10 cellular contexts compared by ENCODE assay signal in the genomic region with DNA sequence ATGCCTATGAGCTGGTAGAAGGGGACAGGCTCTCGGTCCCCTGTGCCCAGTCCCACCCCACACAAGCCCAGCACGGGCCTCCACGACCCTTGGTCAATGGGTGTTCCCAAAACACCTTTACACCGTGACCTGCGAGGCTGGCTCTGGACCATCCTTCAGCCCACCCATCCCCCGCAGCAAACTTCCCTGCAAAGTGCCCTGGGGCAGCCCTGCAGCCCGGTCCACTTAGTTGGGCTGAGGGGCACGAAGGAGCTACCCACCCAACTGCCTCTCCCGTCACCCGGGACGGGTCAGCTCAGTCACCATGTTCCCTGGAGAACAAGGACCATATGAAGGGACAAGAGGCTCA. TPM values are rescaled to one million over a fixed set of nuclear protein-coding genes. Genes with fewer than 3 reads are reported as not detected.
A peak's percentile ranks its signal among the peaks of the same experiment; 100 is the strongest.
DNase-seq lines count a peak whose midpoint lies in the region; ATAC-seq and TF ChIP-seq lines count a peak whose summit lies in the region.
"Had no signal": no experiment of that assay in that cellular context is flagged by ENCODE, and none has a peak within 500 bp of the region (broad histone marks: within the 10 kb centered on the region; RNA-seq: fewer than 3 reads in every experiment).

No MANE protein-coding gene starts in this region.

- H3K9ac ChIP-seq in trophoblast cell (ENCODE audit: low read length) = no peak overlapping the region

- H3K9me3 ChIP-seq in CD4-positive, alpha-beta T cell (ENCODE audit: control insufficient read depth, low read length) = no peaks in the 10 kb centered on the region
- H3K9me3 ChIP-seq in cardiac muscle cell (ENCODE audit: low read depth) (no peaks in the 10 kb centered on the region), trophoblast cell (ENCODE audit: insufficient read depth, low read depth, low read length) (peaks cover 3% of the 10 kb centered on the region)
- H3K9me3 ChIP-seq: suprapubic skin had no signal

- H3K4me3 Mint-ChIP-seq in CD4-positive, alpha-beta T cell = peak overlapping the region; percentile 65
- H3K4me3 Mint-ChIP-seq in activated CD4-positive, alpha-beta memory T cell treated with anti-CD3 and anti-CD28 coated beads, Interleukin-2, amount 10 ng/mL, durations not matched to agents 7 days and 5 days = peak overlapping the region; percentile 51

- DNase-seq in CD4-positive, alpha-beta T cell = no peak
- DNase-seq in activated CD4-positive, alpha-beta memory T cell treated with anti-CD3 and anti-CD28 coated beads, Interleukin-2, amount 10 ng/mL, durations not matched to agents 7 days and 5 days = no peak
- no peak for DNase-seq in cardiac muscle cell (ENCODE audit: low read depth in 1 of 2, low spot score in 1 of 2)
- DNase-seq in trophoblast cell = no peak
- DNase-seq in left lobe of liver (ENCODE audit: low spot score) = no peak
- DNase-seq in activated CD4-positive, CD25-positive, alpha-beta regulatory T cell (lab: John Stamatoyannopoulos, UW) = no peak
- DNase-seq: NCI-H526 had no signal

- H3K4me3 ChIP-seq in cardiac muscle cell = no peak overlapping the region
- H3K4me3 ChIP-seq in trophoblast cell (ENCODE audit: low read depth, low read length) = no peak overlapping the region
- H3K4me3 ChIP-seq: suprapubic skin had no signal

- H3K36me3 ChIP-seq in cardiac muscle cell (peaks cover 58% of the 10 kb centered on the region), trophoblast cell (ENCODE audit: control insufficient read depth in 1 of 2, insufficient read depth in 2 of 2, low read length in 2 of 2) (peaks cover 95 to 98% of the 10 kb centered on the region in 2 experiments)

- H3K23ac ChIP-seq in trophoblast cell (ENCODE audit: low read length) = no peak overlapping the region

- ATAC-seq in CD4-positive, alpha-beta T cell (ENCODE audit: poor library complexity) = no peak
- no peak for ATAC-seq in HG03025 (IDR thresholded peaks at IDR 0.05; ENCODE audit: low FRiP score, unreplicated experiment)
- no peak for ATAC-seq in left lobe of liver
- no peak for ATAC-seq in HG02588 (IDR thresholded peaks at IDR 0.05; ENCODE audit: unreplicated experiment)

- H2BK120ac ChIP-seq in trophoblast cell (ENCODE audit: insufficient read depth, low read length, poor library complexity) = no peak overlapping the region

- no CpG with 5 or more reads among the region's 11 CpGs for WGBS in trophoblast cell (ENCODE audit: extremely low coverage, insufficient coverage, insufficient read length)

- intact Hi-C loops in CD4-positive, alpha-beta T cell (cut with DNase I, micrococcal nuclease) = no loop called here

- peak overlapping the region; percentile 8 for H4K8ac ChIP-seq in trophoblast cell (ENCODE audit: low read depth, low read length)

- H2BK12ac ChIP-seq in trophoblast cell (ENCODE audit: low read length) = no peak overlapping the region

- no peaks in the 10 kb centered on the region for H3K27me3 ChIP-seq in CD4-positive, alpha-beta T cell (ENCODE audit: control insufficient read depth, insufficient read depth, low read length)
- H3K27me3 ChIP-seq in cardiac muscle cell (no peaks in the 10 kb centered on the region), trophoblast cell (ENCODE audit: insufficient read depth, low read length) (no peaks in the 10 kb centered on the region)
- H3K27me3 ChIP-seq: suprapubic skin had no signal

- H3K4me1 ChIP-seq in cardiac muscle cell (ENCODE audit: low read depth) (peaks cover 56% of the 10 kb centered on the region), trophoblast cell (ENCODE audit: control insufficient read depth in 1 of 2, insufficient read depth in 2 of 2, low read length in 2 of 2) (peaks cover 30 to 42% of the 10 kb centered on the region in 2 experiments)

- H3K9me3 Mint-ChIP-seq in CD4-positive, alpha-beta T cell = no peaks in the 10 kb centered on the region
- no peaks in the 10 kb centered on the region for H3K9me3 Mint-ChIP-seq in activated CD4-positive, alpha-beta memory T cell treated with anti-CD3 and anti-CD28 coated beads, Interleukin-2, amount 10 ng/mL, durations not matched to agents 7 days and 5 days

- peak overlapping the region; percentile 41 for H3K4ac ChIP-seq in trophoblast cell (ENCODE audit: low read depth, low read length)

- H3K79me1 ChIP-seq in trophoblast cell (ENCODE audit: low read length) = peaks cover 6% of the 10 kb centered on the region

- peak overlapping the region; percentile 20 for H2AFZ ChIP-seq in trophoblast cell (ENCODE audit: insufficient read depth, low read length, poor library complexity)

- H3K14ac ChIP-seq in trophoblast cell (ENCODE audit: low read length) = peak overlapping the region; percentile 16

- peak overlapping the region; percentile 4 for H2BK5ac ChIP-seq in trophoblast cell (ENCODE audit: low read depth, low read length, poor library complexity)

- H3K4me1 Mint-ChIP-seq in CD4-positive, alpha-beta T cell (ENCODE audit: low read depth) = peaks cover 73% of the 10 kb centered on the region
- H3K4me1 Mint-ChIP-seq in activated CD4-positive, alpha-beta memory T cell treated with anti-CD3 and anti-CD28 coated beads, Interleukin-2, amount 10 ng/mL, durations not matched to agents 7 days and 5 days = peaks cover 76% of the 10 kb centered on the region

- H4K12ac ChIP-seq in trophoblast cell (ENCODE audit: low read depth, low read length) = no peak overlapping the region

- H3K36me3 Mint-ChIP-seq in CD4-positive, alpha-beta T cell (ENCODE audit: low read depth) = peaks cover 98% of the 10 kb centered on the region
- peaks cover 91% of the 10 kb centered on the region for H3K36me3 Mint-ChIP-seq in activated CD4-positive, alpha-beta memory T cell treated with anti-CD3 and anti-CD28 coated beads, Interleukin-2, amount 10 ng/mL, durations not matched to agents 7 days and 5 days (ENCODE audit: low read depth)

- POLR2A ChIA-PET in CD4-positive, alpha-beta T cell (lab: Charles Lee) = interaction anchor here (0.8 to 7.6 kb wide), 4 partner anchors 14 to 29 kb away, joined by 3 to 126 read pairs (median 32); a partner anchor contains a TSS
- POLR2A ChIA-PET in activated CD4-positive, alpha-beta memory T cell treated with anti-CD3 and anti-CD28 coated beads, Interleukin-2, amount 10 ng/mL, durations not matched to agents 7 days and 5 days (lab: Charles Lee) = interaction anchor here (0.7 to 23.4 kb wide), 4 partner anchors 9 to 88 kb away, joined by 3 to 503 read pairs (median 4); a partner anchor contains a TSS

- no peak overlapping the region for H3K4me2 ChIP-seq in trophoblast cell (ENCODE audit: low read length)

- peak overlapping the region; percentile 51 for H3K27ac ChIP-seq in CD4-positive, alpha-beta T cell (ENCODE audit: low read depth, low read length)
- H3K27ac ChIP-seq in cardiac muscle cell (peak overlapping the region; percentile 97), trophoblast cell (ENCODE audit: low read depth, low read length) (peak overlapping the region; percentile 54)

- CTCF ChIA-PET in CD4-positive, alpha-beta T cell (lab: Charles Lee) = interaction anchor here (1.6 kb wide), 1 partner anchor 24 kb away, joined by 6 read pairs; a partner anchor contains a TSS
- CTCF ChIA-PET in activated CD4-positive, alpha-beta memory T cell treated with anti-CD3 and anti-CD28 coated beads, Interleukin-2, amount 10 ng/mL, durations not matched to agents 7 days and 5 days (lab: Charles Lee) = interaction anchor here (0.9 to 1.3 kb wide), 2 partner anchors 31 to 86 kb away, joined by 3 read pairs; no protein-coding TSS in a partner anchor

- no peaks in the 10 kb centered on the region for H3K27me3 Mint-ChIP-seq in CD4-positive, alpha-beta T cell
- H3K27me3 Mint-ChIP-seq in activated CD4-positive, alpha-beta memory T cell treated with anti-CD3 and anti-CD28 coated beads, Interleukin-2, amount 10 ng/mL, durations not matched to agents 7 days and 5 days = no peaks in the 10 kb centered on the region

- TF ChIP-seq CTCF in CD4-positive, alpha-beta T cell (IDR thresholded peaks at IDR 0.05) = no peak
- no peak for TF ChIP-seq CTCF in cardiac muscle cell (IDR thresholded peaks at IDR 0.05; ENCODE audit: low read depth, low read length)

- H3K79me2 ChIP-seq in trophoblast cell (ENCODE audit: control insufficient read depth, insufficient read depth, low read length, poor library complexity) = peaks cover 29% of the 10 kb centered on the region

- H2AK5ac ChIP-seq in trophoblast cell (ENCODE audit: low read length) = no peak overlapping the region

- peak overlapping the region; percentile 99 for H3K27ac Mint-ChIP-seq in CD4-positive, alpha-beta T cell
- H3K27ac Mint-ChIP-seq in activated CD4-positive, alpha-beta memory T cell treated with anti-CD3 and anti-CD28 coated beads, Interleukin-2, amount 10 ng/mL, durations not matched to agents 7 days and 5 days = peak overlapping the region; percentile 95

- peak overlapping the region; percentile 64 for H3K18ac ChIP-seq in trophoblast cell (ENCODE audit: low read length)

- peak overlapping the region; percentile 10 for H4K91ac ChIP-seq in trophoblast cell (ENCODE audit: low read depth, low read length)

RNA-seq across cellular contexts. Expression of a gene that starts 23.4 kb away (rescaled TPM):
- total RNA-seq in CD4-positive, alpha-beta T cell = 100 to 1,000 TPM; 197 to 198 TPM
- total RNA-seq in activated CD4-positive, alpha-beta memory T cell treated with anti-CD3 and anti-CD28 coated beads, Interleukin-2, amount 10 ng/mL, durations not matched to agents 7 days and 5 days = 100 to 1,000 TPM; 463 to 465 TPM
- total RNA-seq in cardiac muscle cell (198 and 258 TPM in 2 replicates), left lobe of liver (69.5 TPM)
- polyA plus RNA-seq in cardiac muscle cell = 276 and 347 TPM in 2 replicates
- 349 and 360 TPM in 2 replicates for polyA plus RNA-seq in trophoblast cell (2013)
